Comparison of ENCODE assay signal across 10 cellular contexts in genomic region chr18:44637210-44638051, GRCh38. TPM values are rescaled to one million over a fixed set of nuclear protein-coding genes. Genes with fewer than 3 reads are reported as not detected.
DNase-seq lines count a peak whose midpoint lies in the region; ATAC-seq, FAIRE-seq and TF ChIP-seq lines count a peak whose summit lies in the region.
"Had no signal": no experiment of that assay in that cellular context is flagged by ENCODE, and none has a peak within 500 bp of the region (broad histone marks: within the 10 kb centered on the region; RNA-seq: fewer than 3 reads in every experiment).

No MANE protein-coding gene starts in this region.

- H3K23ac ChIP-seq in mesenchymal stem cell (ENCODE audit: low read length in 2 of 2): no peak overlapping the region

- H2BK12ac ChIP-seq in mesenchymal stem cell (ENCODE audit: low read length in 2 of 2): peak overlapping the region in 1 of 2 experiments; percentile 29

- peak overlapping the region; percentile 62 for H4K91ac ChIP-seq in mesenchymal stem cell (ENCODE audit: low read length)

- TF ChIP-seq POLR2A in H54 (IDR thresholded peaks at IDR 0.05; ENCODE audit: low read depth, low read length): no peak

- H4K8ac ChIP-seq in mesenchymal stem cell (ENCODE audit: low read length): peak overlapping the region; percentile 67

- H3K9ac ChIP-seq in adipocyte (ENCODE audit: low read length) (no peak overlapping the region), mesenchymal stem cell (ENCODE audit: low read length) (no peak overlapping the region)

- H3K14ac ChIP-seq in mesenchymal stem cell (ENCODE audit: low read length in 2 of 2): no peak overlapping the region

- peak overlapping the region; percentile 24 for H3K4me2 ChIP-seq in mesenchymal stem cell (ENCODE audit: low read length, poor library complexity, severe bottlenecking)

- H3K4ac ChIP-seq in mesenchymal stem cell (ENCODE audit: low read depth in 1 of 2, low read length in 2 of 2): no peak overlapping the region

- H3K9me3 ChIP-seq in adipocyte (ENCODE audit: control insufficient read depth, low read length) (no peaks in the 10 kb centered on the region), mesenchymal stem cell (ENCODE audit: control insufficient read depth, low read length) (no peaks in the 10 kb centered on the region)
- H3K9me3 ChIP-seq: heart left ventricle had no signal

- H2AFZ ChIP-seq in mesenchymal stem cell (ENCODE audit: low read depth, low read length): no peak overlapping the region

- no peak overlapping the region for H2BK120ac ChIP-seq in mesenchymal stem cell (ENCODE audit: low read depth, low read length)

- peak overlapping the region; percentile 84 for H2BK5ac ChIP-seq in mesenchymal stem cell (ENCODE audit: low read depth, low read length, poor library complexity, severe bottlenecking)

- H2AK5ac ChIP-seq in mesenchymal stem cell (ENCODE audit: low read length, severe bottlenecking): peak overlapping the region; percentile 86

- peak; percentile 48 for DNase-seq in DMS53 (lab: John Stamatoyannopoulos, UW)
- peak; percentile 32 for DNase-seq in adipocyte (ENCODE audit: low read depth)
- DNase-seq in mesenchymal stem cell: peak; percentile 26
- no peak for DNase-seq in H54 (ENCODE audit: insufficient read length, low spot score)
- DNase-seq in stimulated activated CD4-positive, alpha-beta T cell treated with anti-CD3 and anti-CD28 coated beads, Interleukin-2, amount 100 ng/mL, for 24 hours: no peak
- DNase-seq: heart left ventricle; stimulated activated CD4-positive, alpha-beta T cell treated with anti-CD3 and anti-CD28 coated beads, Interleukin-4, amount 100 ng/mL, for 4 hours had no signal

- H3K27me3 ChIP-seq in adipocyte (replicated peaks; ENCODE audit: control insufficient read depth, insufficient read depth, low read length) (no peaks in the 10 kb centered on the region), mesenchymal stem cell (ENCODE audit: control insufficient read depth in 1 of 2, insufficient read depth in 1 of 2, low read length in 2 of 2) (no peaks in the 10 kb centered on the region)
- H3K27me3 ChIP-seq: heart left ventricle had no signal

- no peaks in the 10 kb centered on the region for H3K36me3 ChIP-seq in adipocyte (ENCODE audit: control insufficient read depth, insufficient read depth, low read length, severe bottlenecking)
- no peaks in the 10 kb centered on the region for H3K36me3 ChIP-seq in mesenchymal stem cell (ENCODE audit: control insufficient read depth in 1 of 2, insufficient read depth in 2 of 2, low read depth in 1 of 2, low read length in 2 of 2)
- H3K36me3 ChIP-seq: heart left ventricle had no signal

- H3K79me1 ChIP-seq in mesenchymal stem cell (replicated peaks; ENCODE audit: low read length, poor library complexity, severe bottlenecking): no peaks in the 10 kb centered on the region

- WGBS in mesenchymal stem cell: 36% methylated on average over 1 of the region's 5 CpGs

- no peak for FAIRE-seq in H54 (lab: Jason Lieb, UNC)

- H3K27ac ChIP-seq in mesenchymal stem cell (ENCODE audit: low read length, poor library complexity, severe bottlenecking): peak overlapping the region; percentile 93
- H3K27ac ChIP-seq: heart left ventricle had no signal

- H3K4me1 ChIP-seq in adipocyte (ENCODE audit: control insufficient read depth, insufficient read depth, low read length) (no peaks in the 10 kb centered on the region), mesenchymal stem cell (ENCODE audit: control insufficient read depth, insufficient read depth, low read depth, low read length) (peaks cover 5% of the 10 kb centered on the region)

- H3K4me3 ChIP-seq in adipocyte (ENCODE audit: low read length): no peak overlapping the region
- H3K4me3 ChIP-seq in mesenchymal stem cell (ENCODE audit: insufficient read depth in 1 of 2, low read depth in 1 of 2, low read length in 2 of 2): no peak overlapping the region
- H3K4me3 ChIP-seq: heart left ventricle had no signal

- no peak overlapping the region for H2BK15ac ChIP-seq in mesenchymal stem cell (ENCODE audit: low read depth, poor library complexity, severe bottlenecking)

- peak; percentile 74 for ATAC-seq in GM21423 (IDR thresholded peaks at IDR 0.05; ENCODE audit: unreplicated experiment)
- no peak for ATAC-seq in HG03354 (IDR thresholded peaks at IDR 0.05; ENCODE audit: poor library complexity, severe bottlenecking, unreplicated experiment)
- no peak for ATAC-seq in HG03039 (IDR thresholded peaks at IDR 0.05; ENCODE audit: unreplicated experiment)
- ATAC-seq: heart left ventricle had no signal

- H3K18ac ChIP-seq in mesenchymal stem cell (ENCODE audit: low read depth in 1 of 2, low read length in 2 of 2): no peak overlapping the region

RNA-seq across cellular contexts. Expression of gene SETBP1, which starts 43.3 kb away (rescaled TPM):
- 4.5 TPM for polyA plus RNA-seq in mesenchymal stem cell (2013, experiment 1 of 2)
- 4.5 TPM for polyA plus RNA-seq in mesenchymal stem cell (2013, experiment 2 of 2)

Comparison
In these comparisons a context has a peak if more than half of its experiments do, and no peak if none do; other contexts are left out.
1. DNase-seq: peak in DMS53 (single experiment), adipocyte (single experiment) and mesenchymal stem cell (single experiment); none in H54 (single experiment) and stimulated activated CD4-positive, alpha-beta T cell treated with anti-CD3 and anti-CD28 coated beads, Interleukin-2, amount 100 ng/mL, for 24 hours (0 of 2).